Comparison of ENCODE assay signal across 9 cellular contexts in the genomic region with DNA sequence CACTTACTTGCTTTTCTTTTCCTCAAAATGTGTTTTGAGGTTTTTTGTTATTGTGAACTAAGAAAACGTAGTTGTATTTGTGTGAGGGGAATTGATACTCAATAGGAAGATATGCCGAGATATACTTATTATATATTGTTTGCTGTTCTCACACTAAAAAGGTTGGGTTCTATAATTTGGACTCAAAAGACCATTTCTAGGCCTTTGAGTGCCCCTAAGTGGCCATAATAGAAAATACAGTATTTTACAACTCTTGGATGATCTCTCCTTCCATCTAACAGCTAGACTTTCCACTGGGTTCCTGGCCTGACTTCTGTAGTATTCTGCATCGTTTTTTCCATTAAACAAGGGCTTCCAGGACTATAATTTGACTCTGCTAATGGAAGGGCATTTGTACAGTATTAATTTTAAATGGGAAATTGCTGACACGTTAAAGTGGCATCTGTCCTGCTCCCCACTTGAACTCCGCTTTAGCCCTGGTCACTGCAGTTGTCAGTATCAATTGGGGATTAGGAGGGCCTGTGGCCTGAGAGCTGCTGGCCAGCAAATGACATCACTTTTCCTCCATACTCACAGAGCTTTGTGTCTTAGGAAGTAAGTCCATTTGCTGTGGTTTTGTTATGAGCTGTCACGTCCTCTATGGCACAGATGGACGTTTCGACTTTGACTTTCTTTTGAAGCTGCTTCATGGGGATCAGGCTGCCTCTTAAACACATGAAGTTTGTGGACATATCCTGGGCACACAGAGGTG.
DNase-seq lines count a peak whose midpoint lies in the region; ATAC-seq, FAIRE-seq and TF ChIP-seq lines count a peak whose summit lies in the region.
"Had no signal": no experiment of that assay in that cellular context is flagged by ENCODE, and none has a peak within 500 bp of the region (broad histone marks: within the 10 kb centered on the region; RNA-seq: fewer than 3 reads in every experiment).

No MANE protein-coding gene starts in this region.

- H4K20me1 ChIP-seq in GM23248 (ENCODE audit: insufficient read depth): no peaks in the 10 kb centered on the region

- CTCF ChIA-PET in activated CD8-positive, alpha-beta memory T cell treated with anti-CD3 and anti-CD28 coated beads, Interleukin-2, amount 10 ng/mL, durations not matched to agents 7 days and 5 days (lab: Charles Lee): no interaction called here

- peaks cover 6% of the 10 kb centered on the region for H3K27me3 Mint-ChIP-seq in activated CD8-positive, alpha-beta memory T cell treated with anti-CD3 and anti-CD28 coated beads, Interleukin-2, amount 10 ng/mL, durations not matched to agents 7 days and 5 days

- H3K4me3 ChIP-seq in GM23248: no peak overlapping the region

- in situ Hi-C loops in GM23248 (cut with MboI): loop anchor here (25.0 kb wide), 2 partner anchors 259 to 1741 kb away; no protein-coding TSS in a partner anchor

- H3F3A ChIP-seq in GM23248 (ENCODE audit: insufficient read depth): peaks cover 23% of the 10 kb centered on the region; the same call in 1 of the 2 replicates

- H3K4me1 ChIP-seq in GM23248 (ENCODE audit: insufficient read depth): peaks cover 29% of the 10 kb centered on the region

- no peaks in the 10 kb centered on the region for H3K9me2 ChIP-seq in GM23248 (ENCODE audit: insufficient read depth)

- H3K79me2 ChIP-seq in GM23248 (ENCODE audit: insufficient read depth): peaks cover 81% of the 10 kb centered on the region

- ATAC-seq in SK-N-SH treated with all-trans-retinoic acid at 6 μM for 48 hours (0 out of 3 replicates have a peak, but pooled peaks have one; percentile 30), left lobe of liver (peak; percentile 31), HG03520 (IDR thresholded peaks at IDR 0.05; ENCODE audit: unreplicated experiment) (no peak)
- no peak for ATAC-seq in activated CD8-positive, alpha-beta memory T cell treated with anti-CD3 and anti-CD28 coated beads, Interleukin-2, amount 10 ng/mL, durations not matched to agents 7 days and 5 days
- ATAC-seq: effector memory CD8-positive, alpha-beta T cell had no signal

- no peaks in the 10 kb centered on the region for H3K4me1 Mint-ChIP-seq in activated CD8-positive, alpha-beta memory T cell treated with anti-CD3 and anti-CD28 coated beads, Interleukin-2, amount 10 ng/mL, durations not matched to agents 7 days and 5 days

- H3K27ac ChIP-seq in GM23248: no peak overlapping the region

- H3K9ac ChIP-seq in GM23248: no peak overlapping the region

- no peak overlapping the region for H2AFZ ChIP-seq in GM23248

- FAIRE-seq in D721Med (lab: Jason Lieb, UNC): no peak

- H3K36me3 Mint-ChIP-seq in activated CD8-positive, alpha-beta memory T cell treated with anti-CD3 and anti-CD28 coated beads, Interleukin-2, amount 10 ng/mL, durations not matched to agents 7 days and 5 days: no peaks in the 10 kb centered on the region

- H3K4me2 ChIP-seq in GM23248 (ENCODE audit: unreplicated experiment): no peak overlapping the region

- H3K4me3 Mint-ChIP-seq in activated CD8-positive, alpha-beta memory T cell treated with anti-CD3 and anti-CD28 coated beads, Interleukin-2, amount 10 ng/mL, durations not matched to agents 7 days and 5 days: no peak overlapping the region
- H3K4me3 Mint-ChIP-seq: effector memory CD8-positive, alpha-beta T cell had no signal

- peak; percentile 16 for TF ChIP-seq CTCF in D721Med (IDR thresholded peaks at IDR 0.05; ENCODE audit: insufficient read depth, missing control alignments)

- no peaks in the 10 kb centered on the region for H3K9me3 ChIP-seq in GM23248 (ENCODE audit: low read depth)

- 65 to 71% methylated on average over 8 of the region's 8 CpGs for WGBS in GM23248 (ENCODE audit: low coverage in 1 of 2, low lambda C conversion rate in 2 of 2, missing lambda C conversion rate in 2 of 2), 2 experiments

- H3K27ac Mint-ChIP-seq in activated CD8-positive, alpha-beta memory T cell treated with anti-CD3 and anti-CD28 coated beads, Interleukin-2, amount 10 ng/mL, durations not matched to agents 7 days and 5 days: no peak overlapping the region
- H3K27ac Mint-ChIP-seq: effector memory CD8-positive, alpha-beta T cell had no signal

- H3K9me3 Mint-ChIP-seq in activated CD8-positive, alpha-beta memory T cell treated with anti-CD3 and anti-CD28 coated beads, Interleukin-2, amount 10 ng/mL, durations not matched to agents 7 days and 5 days (ENCODE audit: low read depth): no peaks in the 10 kb centered on the region

- DNase-seq in D721Med (ENCODE audit: insufficient read length, low spot score) (no peak), GM23248 (peak; percentile 51), left lobe of liver (ENCODE audit: low spot score) (no peak), SK-N-DZ (ENCODE audit: low spot score) (no peak)
- DNase-seq in activated CD8-positive, alpha-beta memory T cell treated with anti-CD3 and anti-CD28 coated beads, Interleukin-2, amount 10 ng/mL, durations not matched to agents 7 days and 5 days: no peak
- DNase-seq in activated CD8-positive, alpha-beta memory T cell treated with anti-CD3 and anti-CD28 coated beads, Interleukin-2, amount 50 U/mL, for 4 hours: no peak
- DNase-seq: effector memory CD8-positive, alpha-beta T cell had no signal

- H3K36me3 ChIP-seq in GM23248 (ENCODE audit: low read depth): no peaks in the 10 kb centered on the region

- no peaks in the 10 kb centered on the region for H3K27me3 ChIP-seq in GM23248 (replicated peaks; ENCODE audit: insufficient read depth)

TF ChIP-seq in SK-N-SH treated with all-trans-retinoic acid at 6 μM for 48 hours, 23 proteins besides CTCF, POLR2A, EP300 and RAD21:
- TF ChIP-seq TCF4 (CRISPR knock-in tag; IDR thresholded peaks at IDR 0.05; ENCODE audit: borderline replicate concordance): no peak
- TF ChIP-seq BACH2 (CRISPR knock-in tag; IDR thresholded peaks at IDR 0.05; ENCODE audit: borderline replicate concordance): no peak
- TF ChIP-seq CSDC2 (CRISPR knock-in tag; IDR thresholded peaks at IDR 0.05): no peak
- TF ChIP-seq ESRRG (CRISPR knock-in tag; IDR thresholded peaks at IDR 0.05): no peak
- no peak for TF ChIP-seq OSR1 (CRISPR knock-in tag; IDR thresholded peaks at IDR 0.05)
- no peak for TF ChIP-seq GLIS3 (CRISPR knock-in tag; IDR thresholded peaks at IDR 0.05)
- TF ChIP-seq, protein P1, sequence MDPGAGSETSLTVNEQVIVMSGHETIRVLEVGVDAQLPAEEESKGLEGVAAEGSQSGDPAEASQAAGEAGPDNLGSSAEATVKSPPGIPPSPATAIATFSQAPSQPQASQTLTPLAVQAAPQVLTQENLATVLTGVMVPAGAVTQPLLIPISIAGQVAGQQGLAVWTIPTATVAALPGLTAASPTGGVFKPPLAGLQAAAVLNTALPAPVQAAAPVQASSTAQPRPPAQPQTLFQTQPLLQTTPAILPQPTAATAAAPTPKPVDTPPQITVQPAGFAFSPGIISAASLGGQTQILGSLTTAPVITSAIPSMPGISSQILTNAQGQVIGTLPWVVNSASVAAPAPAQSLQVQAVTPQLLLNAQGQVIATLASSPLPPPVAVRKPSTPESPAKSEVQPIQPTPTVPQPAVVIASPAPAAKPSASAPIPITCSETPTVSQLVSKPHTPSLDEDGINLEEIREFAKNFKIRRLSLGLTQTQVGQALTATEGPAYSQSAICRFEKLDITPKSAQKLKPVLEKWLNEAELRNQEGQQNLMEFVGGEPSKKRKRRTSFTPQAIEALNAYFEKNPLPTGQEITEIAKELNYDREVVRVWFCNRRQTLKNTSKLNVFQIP (CRISPR knock-in tag; IDR thresholded peaks at IDR 0.05; ENCODE audit: borderline replicate concordance, low read depth): no peak
- TF ChIP-seq, protein P2, sequence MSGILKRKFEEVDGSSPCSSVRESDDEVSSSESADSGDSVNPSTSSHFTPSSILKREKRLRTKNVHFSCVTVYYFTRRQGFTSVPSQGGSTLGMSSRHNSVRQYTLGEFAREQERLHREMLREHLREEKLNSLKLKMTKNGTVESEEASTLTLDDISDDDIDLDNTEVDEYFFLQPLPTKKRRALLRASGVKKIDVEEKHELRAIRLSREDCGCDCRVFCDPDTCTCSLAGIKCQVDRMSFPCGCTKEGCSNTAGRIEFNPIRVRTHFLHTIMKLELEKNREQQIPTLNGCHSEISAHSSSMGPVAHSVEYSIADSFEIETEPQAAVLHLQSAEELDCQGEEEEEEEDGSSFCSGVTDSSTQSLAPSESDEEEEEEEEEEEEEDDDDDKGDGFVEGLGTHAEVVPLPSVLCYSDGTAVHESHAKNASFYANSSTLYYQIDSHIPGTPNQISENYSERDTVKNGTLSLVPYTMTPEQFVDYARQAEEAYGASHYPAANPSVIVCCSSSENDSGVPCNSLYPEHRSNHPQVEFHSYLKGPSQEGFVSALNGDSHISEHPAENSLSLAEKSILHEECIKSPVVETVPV (CRISPR knock-in tag; IDR thresholded peaks at IDR 0.05): no peak
- no peak for TF ChIP-seq ZFP3 (CRISPR knock-in tag; IDR thresholded peaks at IDR 0.05)
- no peak for TF ChIP-seq ZFP30 (CRISPR knock-in tag; IDR thresholded peaks at IDR 0.05)
- TF ChIP-seq PPARA (CRISPR knock-in tag; IDR thresholded peaks at IDR 0.05; ENCODE audit: borderline replicate concordance): no peak
- TF ChIP-seq, protein P3, sequence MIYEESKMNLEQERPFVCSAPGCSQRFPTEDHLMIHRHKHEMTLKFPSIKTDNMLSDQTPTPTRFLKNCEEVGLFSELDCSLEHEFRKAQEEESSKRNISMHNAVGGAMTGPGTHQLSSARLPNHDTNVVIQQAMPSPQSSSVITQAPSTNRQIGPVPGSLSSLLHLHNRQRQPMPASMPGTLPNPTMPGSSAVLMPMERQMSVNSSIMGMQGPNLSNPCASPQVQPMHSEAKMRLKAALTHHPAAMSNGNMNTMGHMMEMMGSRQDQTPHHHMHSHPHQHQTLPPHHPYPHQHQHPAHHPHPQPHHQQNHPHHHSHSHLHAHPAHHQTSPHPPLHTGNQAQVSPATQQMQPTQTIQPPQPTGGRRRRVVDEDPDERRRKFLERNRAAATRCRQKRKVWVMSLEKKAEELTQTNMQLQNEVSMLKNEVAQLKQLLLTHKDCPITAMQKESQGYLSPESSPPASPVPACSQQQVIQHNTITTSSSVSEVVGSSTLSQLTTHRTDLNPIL (CRISPR knock-in tag; IDR thresholded peaks at IDR 0.05; ENCODE audit: low read depth): no peak
- no peak for TF ChIP-seq ARNTL (CRISPR knock-in tag; IDR thresholded peaks at IDR 0.05; ENCODE audit: borderline replicate concordance, low read depth)
- no peak for TF ChIP-seq TOX (CRISPR knock-in tag; IDR thresholded peaks at IDR 0.05; ENCODE audit: borderline replicate concordance)
TF ChIP-seq in SK-N-SH treated with all-trans-retinoic acid at 6 μM for 48 hours: peak in this region for 0.

Comparison
In these comparisons a context has a peak if more than half of its experiments do, and no peak if none do; other contexts are left out.
1. ATAC-seq: peak in SK-N-SH treated with all-trans-retinoic acid at 6 μM for 48 hours (single experiment) and left lobe of liver (single experiment); none in activated CD8-positive, alpha-beta memory T cell treated with anti-CD3 and anti-CD28 coated beads, Interleukin-2, amount 10 ng/mL, durations not matched to agents 7 days and 5 days (single experiment) and HG03520 (single experiment).